10 cellular contexts compared by ENCODE assay signal in the genomic region with DNA sequence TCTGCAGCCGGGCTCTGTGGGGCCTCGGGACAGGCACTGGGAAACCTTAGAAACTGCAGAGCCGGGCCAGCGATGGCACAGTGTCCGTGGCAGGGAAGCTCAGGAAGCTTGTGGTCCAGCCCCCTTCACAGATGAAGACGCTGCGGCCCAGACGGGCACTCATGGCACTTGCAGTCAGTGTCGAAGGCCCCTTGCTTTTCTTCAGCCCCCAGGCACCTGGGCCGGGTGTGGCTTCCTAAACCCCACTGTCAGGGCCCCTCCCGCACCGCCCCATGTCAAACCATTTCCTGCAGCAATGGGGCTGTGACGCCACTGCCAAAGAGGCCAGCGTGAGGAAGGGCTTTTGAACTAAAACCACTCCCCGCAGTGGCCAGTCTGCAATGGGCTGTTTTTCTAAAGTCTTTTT.
A peak's percentile ranks its signal among the peaks of the same experiment; 100 is the strongest.
DNase-seq lines count a peak whose midpoint lies in the region; ATAC-seq lines count a peak whose summit lies in the region.
"Had no signal": no experiment of that assay in that cellular context is flagged by ENCODE, and none has a peak within 500 bp of the region (broad histone marks: within the 10 kb centered on the region; RNA-seq: fewer than 3 reads in every experiment).

No MANE protein-coding gene starts in this region.

- peaks cover 6 to 79% (median 32%) of the 10 kb centered on the region in 4 donors for H3K4me1 Mint-ChIP-seq in CD4-positive, CD25-positive, alpha-beta regulatory T cell

- H3K36me3 ChIP-seq in CD4-positive, CD25-positive, alpha-beta regulatory T cell (ENCODE audit: control insufficient read depth, insufficient read depth, low read length) = no peaks in the 10 kb centered on the region

- H3K27ac Mint-ChIP-seq in CD4-positive, CD25-positive, alpha-beta regulatory T cell = peak overlapping the region; percentile 98 to 100 (median 99)

- peak overlapping the region; percentile 88 for H3K27ac ChIP-seq in CD4-positive, CD25-positive, alpha-beta regulatory T cell (ENCODE audit: insufficient read depth, low read length, poor library complexity, severe bottlenecking)
- H3K27ac ChIP-seq: psoas muscle had no signal

- H3K4me3 Mint-ChIP-seq in CD4-positive, CD25-positive, alpha-beta regulatory T cell = peak overlapping the region; percentile 78 to 86 (median 82)

- H3K9me3 Mint-ChIP-seq in CD4-positive, CD25-positive, alpha-beta regulatory T cell = peaks cover 0 to 1% (median 0%) of the 10 kb centered on the region in 7 donors

- peaks cover 47% of the 10 kb centered on the region for H3K4me1 ChIP-seq in CD4-positive, CD25-positive, alpha-beta regulatory T cell (ENCODE audit: control insufficient read depth, insufficient read depth, low read length, poor library complexity, severe bottlenecking)
- H3K4me1 ChIP-seq: psoas muscle had no signal

- ATAC-seq in CD4-positive, CD25-positive, alpha-beta regulatory T cell (ENCODE audit: low read depth in 2 of 2) = peak; percentile 94 to 95
- ATAC-seq in GM21390 (IDR thresholded peaks at IDR 0.05; ENCODE audit: unreplicated experiment) (no peak), GM18519 (IDR thresholded peaks at IDR 0.05; ENCODE audit: low FRiP score, unreplicated experiment) (no peak)
- ATAC-seq: psoas muscle had no signal

- H3K36me3 Mint-ChIP-seq in CD4-positive, CD25-positive, alpha-beta regulatory T cell = peaks cover 18% of the 10 kb centered on the region

- no peaks in the 10 kb centered on the region for H3K9me3 ChIP-seq in CD4-positive, CD25-positive, alpha-beta regulatory T cell (ENCODE audit: control insufficient read depth in 2 of 2, low read length in 2 of 2)
- H3K9me3 ChIP-seq: psoas muscle had no signal

- H3K4me3 ChIP-seq in CD4-positive, CD25-positive, alpha-beta regulatory T cell (ENCODE audit: low read depth, low read length) = peak overlapping the region; percentile 47
- H3K4me3 ChIP-seq: psoas muscle had no signal

- no peaks in the 10 kb centered on the region for H3K27me3 ChIP-seq in CD4-positive, CD25-positive, alpha-beta regulatory T cell (ENCODE audit: control insufficient read depth, insufficient read depth, low read length)

- H3K27me3 Mint-ChIP-seq in CD4-positive, CD25-positive, alpha-beta regulatory T cell = no peaks in the 10 kb centered on the region

- DNase-seq in CD4-positive, CD25-positive, alpha-beta regulatory T cell = peak; percentile 77 to 97 (median 92)
- DNase-seq in activated CD4-positive, alpha-beta T cell treated with anti-CD3 and anti-CD28 coated beads, Interleukin-2, amount 50 U/mL, for 48 hours = peak; percentile 46 to 57
- peak; percentile 78 for DNase-seq in effector CD4-positive, alpha-beta T cell
- peak; percentile 28 to 41 for DNase-seq in stimulated activated CD4-positive, alpha-beta T cell treated with anti-CD3 and anti-CD28 coated beads, Interleukin-1b, Interleukin-23, amount 100 ng/mL, for 4 hours (ENCODE audit: low read depth in 2 of 2)
- no peak for DNase-seq in NCI-H2227 (lab: John Stamatoyannopoulos, UW; ENCODE audit: unreplicated experiment)
- DNase-seq in middle frontal gyrus (ENCODE audit: extremely low spot score, low spot score) = no peak
- DNase-seq: NCI-H446, psoas muscle had no signal

Comparison
In these comparisons a context has a peak if more than half of its experiments do, and no peak if none do; other contexts are left out.
1. ATAC-seq: peak in CD4-positive, CD25-positive, alpha-beta regulatory T cell (2 of 2); none in GM21390 (single experiment) and GM18519 (single experiment).
2. DNase-seq: peak in CD4-positive, CD25-positive, alpha-beta regulatory T cell (3 of 3), activated CD4-positive, alpha-beta T cell treated with anti-CD3 and anti-CD28 coated beads, Interleukin-2, amount 50 U/mL, for 48 hours (2 of 2), effector CD4-positive, alpha-beta T cell (single experiment) and stimulated activated CD4-positive, alpha-beta T cell treated with anti-CD3 and anti-CD28 coated beads, Interleukin-1b, Interleukin-23, amount 100 ng/mL, for 4 hours (2 of 2); none in NCI-H2227 (single experiment) and middle frontal gyrus (single experiment).